13 cellular contexts compared by ENCODE assay signal in genomic region chr21:38343691-38344090, GRCh38.
DNase-seq lines count a peak whose midpoint lies in the region; ATAC-seq and TF ChIP-seq lines count a peak whose summit lies in the region.
"Had no signal": no experiment of that assay in that cellular context is flagged by ENCODE, and none has a peak within 500 bp of the region (broad histone marks: within the 10 kb centered on the region; RNA-seq: fewer than 3 reads in every experiment).

No MANE protein-coding gene starts in this region.

- no peaks in the 10 kb centered on the region for H3K9me3 ChIP-seq in stomach
- H3K9me3 ChIP-seq: testis had no signal

- no peak for TF ChIP-seq CTCF in fibroblast of the aortic adventitia (IDR thresholded peaks at IDR 0.05; ENCODE audit: insufficient read depth, low read length)
- TF ChIP-seq CTCF in stomach (IDR thresholded peaks at IDR 0.05): no peak
- TF ChIP-seq CTCF in foreskin keratinocyte (conservative IDR thresholded peaks at IDR 0.05): no peak

- H3K36me3 Mint-ChIP-seq in activated CD4-positive, alpha-beta memory T cell treated with anti-CD3 and anti-CD28 coated beads, Interleukin-2, amount 10 ng/mL, durations not matched to agents 7 days and 5 days (ENCODE audit: low read depth): no peaks in the 10 kb centered on the region

- H3K27me3 ChIP-seq in stomach (no peaks in the 10 kb centered on the region), foreskin keratinocyte (no peaks in the 10 kb centered on the region)
- H3K27me3 ChIP-seq: testis had no signal

- H3K27me3 Mint-ChIP-seq in activated CD4-positive, alpha-beta memory T cell treated with anti-CD3 and anti-CD28 coated beads, Interleukin-2, amount 10 ng/mL, durations not matched to agents 7 days and 5 days: no peaks in the 10 kb centered on the region
- H3K27me3 Mint-ChIP-seq: activated CD4-positive, alpha-beta T cell treated with anti-CD3 and anti-CD28 coated beads, Interleukin-2, amount 10 ng/mL, durations not matched to agents 24 days and 14 days; effector memory CD8-positive, alpha-beta T cell had no signal

- H3K4me1 ChIP-seq in stomach (peaks cover 17 to 28% (median 22%) of the 10 kb centered on the region in 4 donors), foreskin keratinocyte (no peaks in the 10 kb centered on the region)
- H3K4me1 ChIP-seq: testis had no signal

- CTCF ChIA-PET in activated CD4-positive, alpha-beta memory T cell treated with anti-CD3 and anti-CD28 coated beads, Interleukin-2, amount 10 ng/mL, durations not matched to agents 7 days and 5 days (lab: Charles Lee): interaction anchor here (1.3 kb wide), 1 partner anchor 13 kb away, joined by 4 read pairs; no protein-coding TSS in a partner anchor

- H3K36me3 ChIP-seq in stomach: no peaks in the 10 kb centered on the region

- TF ChIP-seq POLR2A in stomach (IDR thresholded peaks at IDR 0.05): no peak

- intact Hi-C loops in stomach (cut with DNase I; ENCODE audit: low total_unique reads): no loop called here

- H3K4me1 Mint-ChIP-seq in activated CD4-positive, alpha-beta memory T cell treated with anti-CD3 and anti-CD28 coated beads, Interleukin-2, amount 10 ng/mL, durations not matched to agents 7 days and 5 days: no peaks in the 10 kb centered on the region

- DNase-seq in LoVo (ENCODE audit: low spot score) (peak; percentile 32), SHP77 (lab: John Stamatoyannopoulos, UW) (peak; percentile 88 to 94), fibroblast of the aortic adventitia (ENCODE audit: low read depth) (peak; percentile 74), stomach (peak; percentile 91), NCI-H524 (lab: John Stamatoyannopoulos, UW) (no peak), foreskin keratinocyte (no peak)
- no peak for DNase-seq in activated CD4-positive, alpha-beta memory T cell treated with anti-CD3 and anti-CD28 coated beads, Interleukin-2, amount 10 ng/mL, durations not matched to agents 7 days and 5 days
- DNase-seq: activated CD4-positive, alpha-beta T cell treated with anti-CD3 and anti-CD28 coated beads, Interleukin-2, amount 10 ng/mL, durations not matched to agents 24 days and 14 days; activated naive CD4-positive, alpha-beta T cell treated with anti-CD3 and anti-CD28 coated beads, Interleukin-2, amount 50 U/mL, for 16 hours; DMS79 treated with DMSO at 0.1 percent for 48 hours; effector memory CD8-positive, alpha-beta T cell; testis had no signal

- H3K9me3 Mint-ChIP-seq in activated CD4-positive, alpha-beta memory T cell treated with anti-CD3 and anti-CD28 coated beads, Interleukin-2, amount 10 ng/mL, durations not matched to agents 7 days and 5 days: no peaks in the 10 kb centered on the region

- POLR2A ChIA-PET in activated CD4-positive, alpha-beta memory T cell treated with anti-CD3 and anti-CD28 coated beads, Interleukin-2, amount 10 ng/mL, durations not matched to agents 7 days and 5 days (lab: Charles Lee): no interaction called here

- no peak overlapping the region for H3K4me3 Mint-ChIP-seq in activated CD4-positive, alpha-beta memory T cell treated with anti-CD3 and anti-CD28 coated beads, Interleukin-2, amount 10 ng/mL, durations not matched to agents 7 days and 5 days
- H3K4me3 Mint-ChIP-seq: activated CD4-positive, alpha-beta T cell treated with anti-CD3 and anti-CD28 coated beads, Interleukin-2, amount 10 ng/mL, durations not matched to agents 24 days and 14 days; effector memory CD8-positive, alpha-beta T cell had no signal

- H3K27ac ChIP-seq in stomach (peak overlapping the region in 3 of 5 donors; percentile 3 to 63 (median 30)), foreskin keratinocyte (no peak overlapping the region)
- H3K27ac ChIP-seq: SK-N-MC, testis had no signal

- H3K4me3 ChIP-seq in fibroblast of the aortic adventitia (ENCODE audit: low read depth, low read length): no peak overlapping the region
- H3K4me3 ChIP-seq in stomach: no peak overlapping the region
- H3K4me3 ChIP-seq: SK-N-MC, testis had no signal

- no peak overlapping the region for H3K27ac Mint-ChIP-seq in activated CD4-positive, alpha-beta memory T cell treated with anti-CD3 and anti-CD28 coated beads, Interleukin-2, amount 10 ng/mL, durations not matched to agents 7 days and 5 days
- H3K27ac Mint-ChIP-seq: activated CD4-positive, alpha-beta T cell treated with anti-CD3 and anti-CD28 coated beads, Interleukin-2, amount 10 ng/mL, durations not matched to agents 24 days and 14 days; effector memory CD8-positive, alpha-beta T cell had no signal

- TF ChIP-seq EP300 in stomach (IDR thresholded peaks at IDR 0.05): no peak

- WGBS in stomach, 5 donors: 14 to 29% (median 17%) methylated on average over 6 of the region's 6 CpGs

- ATAC-seq in foreskin keratinocyte: no peak
- ATAC-seq: effector memory CD8-positive, alpha-beta T cell had no signal

Comparison
In these comparisons a context has a peak if more than half of its experiments do, and no peak if none do; other contexts are left out.
1. DNase-seq: peak in LoVo (single experiment), SHP77 (2 of 2), fibroblast of the aortic adventitia (single experiment) and stomach (single experiment); none in NCI-H524 (0 of 2), foreskin keratinocyte (0 of 2) and activated CD4-positive, alpha-beta memory T cell treated with anti-CD3 and anti-CD28 coated beads, Interleukin-2, amount 10 ng/mL, durations not matched to agents 7 days and 5 days (single experiment).